19 cellular contexts compared by ENCODE assay signal in genomic region chr1:180029524-180030130, GRCh38.
A peak's percentile ranks its signal among the peaks of the same experiment; 100 is the strongest.
DNase-seq lines count a peak whose midpoint lies in the region; TF ChIP-seq lines count a peak whose summit lies in the region.
"Had no signal": no experiment of that assay in that cellular context is flagged by ENCODE, and none has a peak within 500 bp of the region (broad histone marks: within the 10 kb centered on the region; RNA-seq: fewer than 3 reads in every experiment).

No MANE protein-coding gene starts in this region.

- no peak overlapping the region for H2BK12ac ChIP-seq in trophoblast cell (ENCODE audit: low read length)

- H3K4me3 ChIP-seq in esophagus muscularis mucosa = no peak overlapping the region
- no peak overlapping the region for H3K4me3 ChIP-seq in osteoblast (ENCODE audit: insufficient read depth, low read length)
- H3K4me3 ChIP-seq in trophoblast cell (ENCODE audit: low read depth, low read length) = no peak overlapping the region
- H3K4me3 ChIP-seq: BLaER1 treated with 17β-estradiol and CSF1 and Interleukin-3, amounts not matched to agents 10 nM and 100 nM had no signal

- no peak overlapping the region for H3K14ac ChIP-seq in trophoblast cell (ENCODE audit: low read length)

- H3K27ac Mint-ChIP-seq in HFFc6 = peak overlapping the region; percentile 43
- H3K27ac Mint-ChIP-seq in mesothelial cell of epicardium = no peak overlapping the region

- H2BK120ac ChIP-seq in trophoblast cell (ENCODE audit: insufficient read depth, low read length, poor library complexity) = no peak overlapping the region

- H3K27me3 ChIP-seq in esophagus muscularis mucosa = no peaks in the 10 kb centered on the region
- H3K27me3 ChIP-seq in osteoblast (ENCODE audit: insufficient read depth, low read length) = no peaks in the 10 kb centered on the region
- H3K27me3 ChIP-seq in trophoblast cell (ENCODE audit: insufficient read depth, low read length) = no peaks in the 10 kb centered on the region
- H3K27me3 ChIP-seq: BLaER1 treated with 17β-estradiol and CSF1 and Interleukin-3, amounts not matched to agents 10 nM and 100 nM had no signal

- H3K36me3 Mint-ChIP-seq in HFFc6 (ENCODE audit: low read depth) (peaks cover 37% of the 10 kb centered on the region), mesothelial cell of epicardium (peaks cover 23% of the 10 kb centered on the region)

- H2AFZ ChIP-seq in osteoblast (ENCODE audit: low read length) (no peak overlapping the region), trophoblast cell (ENCODE audit: insufficient read depth, low read length, poor library complexity) (no peak overlapping the region)

- H3K27ac ChIP-seq in esophagus muscularis mucosa (replicated peaks in 1 of 4) = peak overlapping the region; percentile 56 to 79 (median 66)
- peak overlapping the region; percentile 85 for H3K27ac ChIP-seq in osteoblast (ENCODE audit: low read depth, low read length)
- H3K27ac ChIP-seq in trophoblast cell (ENCODE audit: low read depth, low read length) = no peak overlapping the region
- H3K27ac ChIP-seq: BLaER1 treated with 17β-estradiol and CSF1 and Interleukin-3, amounts not matched to agents 10 nM and 100 nM had no signal

- no peak overlapping the region for H2AK5ac ChIP-seq in trophoblast cell (ENCODE audit: low read length)

- H3K9me3 ChIP-seq in esophagus muscularis mucosa (no peaks in the 10 kb centered on the region), osteoblast (ENCODE audit: low read depth, low read length) (no peaks in the 10 kb centered on the region), trophoblast cell (ENCODE audit: insufficient read depth, low read depth, low read length) (no peaks in the 10 kb centered on the region)
- H3K9me3 ChIP-seq: BLaER1 treated with 17β-estradiol and CSF1 and Interleukin-3, amounts not matched to agents 10 nM and 100 nM; SK-N-SH had no signal

- peaks cover 6 to 86% (median 35%) of the 10 kb centered on the region in 4 donors for H3K36me3 ChIP-seq in esophagus muscularis mucosa
- H3K36me3 ChIP-seq in osteoblast (ENCODE audit: insufficient read depth, low read length) = peaks cover 9% of the 10 kb centered on the region
- H3K36me3 ChIP-seq in trophoblast cell (ENCODE audit: control insufficient read depth in 1 of 2, insufficient read depth in 2 of 2, low read length in 2 of 2) = peaks cover 4 to 7% of the 10 kb centered on the region in 2 experiments

- H4K8ac ChIP-seq in trophoblast cell (ENCODE audit: low read depth, low read length) = no peak overlapping the region

- H3K9me3 Mint-ChIP-seq in HFFc6 = no peaks in the 10 kb centered on the region
- H3K9me3 Mint-ChIP-seq in mesothelial cell of epicardium = no peaks in the 10 kb centered on the region
- H3K9me3 Mint-ChIP-seq: CD8-positive, alpha-beta memory T cell had no signal

- H3K4me1 ChIP-seq in esophagus muscularis mucosa = peaks cover 0 to 43% (median 33%) of the 10 kb centered on the region in 4 donors
- H3K4me1 ChIP-seq in osteoblast (ENCODE audit: insufficient read depth, low read length) = peaks cover 55% of the 10 kb centered on the region
- H3K4me1 ChIP-seq in trophoblast cell (ENCODE audit: control insufficient read depth in 1 of 2, insufficient read depth in 2 of 2, low read length in 2 of 2) = no peaks in the 10 kb centered on the region
- H3K4me1 ChIP-seq: BLaER1 treated with 17β-estradiol and CSF1 and Interleukin-3, amounts not matched to agents 10 nM and 100 nM had no signal

- TF ChIP-seq CTCF in HFFc6 (IDR thresholded peaks at IDR 0.05) = no peak
- TF ChIP-seq CTCF in esophagus muscularis mucosa (IDR thresholded peaks at IDR 0.05) = no peak
- no peak for TF ChIP-seq CTCF in osteoblast (IDR thresholded peaks at IDR 0.05; ENCODE audit: extremely low read depth, low read depth, low read length)
- TF ChIP-seq CTCF in mesothelial cell of epicardium (IDR thresholded peaks at IDR 0.05; ENCODE audit: unreplicated experiment) = no peak

- H3K4me2 ChIP-seq in osteoblast (ENCODE audit: insufficient read depth, low read length) (no peak overlapping the region), trophoblast cell (ENCODE audit: low read length) (no peak overlapping the region)
- H3K4me2 ChIP-seq: BLaER1 treated with 17β-estradiol and CSF1 and Interleukin-3, amounts not matched to agents 10 nM and 100 nM; SK-N-SH had no signal

- H4K91ac ChIP-seq in trophoblast cell (ENCODE audit: low read depth, low read length) = no peak overlapping the region

- no peak overlapping the region for H3K18ac ChIP-seq in trophoblast cell (ENCODE audit: low read length)

- H3K23ac ChIP-seq in trophoblast cell (ENCODE audit: low read length) = no peak overlapping the region

- no peak for TF ChIP-seq POLR2A in esophagus muscularis mucosa (IDR thresholded peaks at IDR 0.05; ENCODE audit: low read depth)

- intact Hi-C loops in esophagus muscularis mucosa (cut with DNase I) = loop anchor here (5.0 kb wide), 2 partner anchors 77 to 152 kb away; partner anchors contain the start of genes CEP350 and TOR1AIP2

- H3K4ac ChIP-seq in trophoblast cell (ENCODE audit: low read depth, low read length) = no peak overlapping the region

- H3K9ac ChIP-seq in trophoblast cell (ENCODE audit: low read length) = no peak overlapping the region
- H3K9ac ChIP-seq: BLaER1 treated with 17β-estradiol and CSF1 and Interleukin-3, amounts not matched to agents 10 nM and 100 nM; SK-N-SH had no signal

- H2BK5ac ChIP-seq in trophoblast cell (ENCODE audit: low read depth, low read length, poor library complexity) = no peak overlapping the region

- H4K12ac ChIP-seq in trophoblast cell (ENCODE audit: low read depth, low read length) = no peak overlapping the region

- H3K4me1 Mint-ChIP-seq in HFFc6 (ENCODE audit: low read depth) (peaks cover 62% of the 10 kb centered on the region), mesothelial cell of epicardium (no peaks in the 10 kb centered on the region)

- no peaks in the 10 kb centered on the region for H3K27me3 Mint-ChIP-seq in HFFc6 (ENCODE audit: insufficient read depth)
- H3K27me3 Mint-ChIP-seq in mesothelial cell of epicardium (ENCODE audit: low read depth) = no peaks in the 10 kb centered on the region
- H3K27me3 Mint-ChIP-seq: CD8-positive, alpha-beta memory T cell had no signal

- DNase-seq in ELR (ENCODE audit: low read depth) (peak; percentile 2), HFFc6 (no peak), esophagus muscularis mucosa (ENCODE audit: extremely low spot score) (no peak), osteoblast (ENCODE audit: insufficient read length, low spot score, missing footprints) (no peak), anterior cingulate cortex (lab: John Stamatoyannopoulos, UW) (no peak), trophoblast cell (no peak), mesothelial cell of epicardium (ENCODE audit: low spot score in 2 of 2, unreplicated experiment in 2 of 2) (no peak), retina (no peak)
- DNase-seq: CD8-positive, alpha-beta memory T cell; H7; Karpas-422; NCI-H1417 treated with DMSO at 0.1 percent for 48 hours; NCI-H187 treated with DMSO at 0.1 percent for 48 hours; NCI-H226; NCI-H524; NCI-H82; SHP77 treated with DMSO at 0.1 percent for 48 hours; SK-N-SH had no signal

- H3K79me2 ChIP-seq in osteoblast (ENCODE audit: insufficient read depth, low read length) = peaks cover 15% of the 10 kb centered on the region
- H3K79me2 ChIP-seq in trophoblast cell (ENCODE audit: control insufficient read depth, insufficient read depth, low read length, poor library complexity) = no peaks in the 10 kb centered on the region

- H3K79me1 ChIP-seq in trophoblast cell (ENCODE audit: low read length) = no peaks in the 10 kb centered on the region

- H3K4me3 Mint-ChIP-seq in HFFc6 = no peak overlapping the region
- H3K4me3 Mint-ChIP-seq in mesothelial cell of epicardium = no peak overlapping the region
- H3K4me3 Mint-ChIP-seq: CD8-positive, alpha-beta memory T cell had no signal

- WGBS in esophagus muscularis mucosa = 49% methylated on average over 7 of the region's 7 CpGs
- no CpG with 5 or more reads among the region's 7 CpGs for WGBS in trophoblast cell (ENCODE audit: extremely low coverage, insufficient coverage, insufficient read length)

- TF ChIP-seq EP300 in esophagus muscularis mucosa (IDR thresholded peaks at IDR 0.05) = no peak

- no peaks in the 10 kb centered on the region for H4K20me1 ChIP-seq in osteoblast (ENCODE audit: insufficient read depth, low read length)
